ENCODE assay signal across 7 cellular contexts in genomic region chr17:78355045-78355641, GRCh38. TPM values are rescaled to one million over a fixed set of nuclear protein-coding genes. Genes with fewer than 3 reads are reported as not detected.
A peak's percentile ranks its signal among the peaks of the same experiment; 100 is the strongest.
DNase-seq lines count a peak whose midpoint lies in the region; ATAC-seq and TF ChIP-seq lines count a peak whose summit lies in the region.

No MANE protein-coding gene starts in this region.

- H3K9ac ChIP-seq in HCT116 (ENCODE audit: low read length): 0 out of 2 replicates have a peak overlapping the region, but pooled peaks have one; percentile 9

- ATAC-seq in HCT116 (no peak), HG02973 (IDR thresholded peaks at IDR 0.05; ENCODE audit: unreplicated experiment) (no peak)
- ATAC-seq in activated CD8-positive, alpha-beta T cell treated with anti-CD3 and anti-CD28 coated beads for 36 hours: no peak
- no peak for ATAC-seq in stimulated activated naive B cell treated with anti-CD40 and anti-IgM and Interleukin-4, amounts not matched to agents 10 μg/mL and 1 μg/mL and 100 μg/mL, for 72 hours (replicated peaks)

- no peak overlapping the region for H2AFZ ChIP-seq in HCT116 (ENCODE audit: low read depth, low read length, poor library complexity, severe bottlenecking)
- no peak overlapping the region for H2AFZ ChIP-seq in hepatocyte

- H3K4me3 Mint-ChIP-seq in activated CD8-positive, alpha-beta T cell treated with anti-CD3 and anti-CD28 coated beads for 36 hours: peak overlapping the region; percentile 87
- H3K4me3 Mint-ChIP-seq in stimulated activated naive B cell treated with anti-CD40 and anti-IgM and Interleukin-4, amounts not matched to agents 10 μg/mL and 1 μg/mL and 100 μg/mL, for 72 hours: peak overlapping the region; percentile 80 to 88

- no peaks in the 10 kb centered on the region for H3K27me3 ChIP-seq in HCT116 (ENCODE audit: insufficient read depth, low read length)
- H3K27me3 ChIP-seq in hepatocyte: no peaks in the 10 kb centered on the region

- H3K4me1 Mint-ChIP-seq in activated CD8-positive, alpha-beta T cell treated with anti-CD3 and anti-CD28 coated beads for 36 hours (ENCODE audit: low read depth): peaks cover 57% of the 10 kb centered on the region
- H3K4me1 Mint-ChIP-seq in stimulated activated naive B cell treated with anti-CD40 and anti-IgM and Interleukin-4, amounts not matched to agents 10 μg/mL and 1 μg/mL and 100 μg/mL, for 72 hours: peaks cover 48 to 68% of the 10 kb centered on the region in 2 donors

- peaks cover 45 to 86% of the 10 kb centered on the region in 2 experiments for H3K4me1 ChIP-seq in HCT116 (ENCODE audit: control insufficient read depth in 1 of 2, insufficient read depth in 2 of 2, low read length in 2 of 2)
- H3K4me1 ChIP-seq in hepatocyte (ENCODE audit: insufficient read depth): peaks cover 49% of the 10 kb centered on the region

- no peaks in the 10 kb centered on the region for H3K27me3 Mint-ChIP-seq in activated CD8-positive, alpha-beta T cell treated with anti-CD3 and anti-CD28 coated beads for 36 hours
- no peaks in the 10 kb centered on the region for H3K27me3 Mint-ChIP-seq in stimulated activated naive B cell treated with anti-CD40 and anti-IgM and Interleukin-4, amounts not matched to agents 10 μg/mL and 1 μg/mL and 100 μg/mL, for 72 hours

- intact Hi-C loops in HCT116 (cut with micrococcal nuclease): no loop called here
- intact Hi-C loops in activated CD8-positive, alpha-beta T cell treated with anti-CD3 and anti-CD28 coated beads for 36 hours (cut with micrococcal nuclease): no loop called here

- peaks cover 3% of the 10 kb centered on the region; the same call in 1 of the 2 replicates for H4K20me1 ChIP-seq in HCT116 (ENCODE audit: insufficient read depth)
- peaks cover 37% of the 10 kb centered on the region for H4K20me1 ChIP-seq in hepatocyte (ENCODE audit: insufficient read depth, poor library complexity, severe bottlenecking)

- H3K4me3 ChIP-seq in HCT116 (replicated peaks in 1 of 2; ENCODE audit: low read depth in 1 of 2, low read length in 2 of 2): no peak overlapping the region
- no peak overlapping the region for H3K4me3 ChIP-seq in hepatocyte

- no peak for TF ChIP-seq RAD21 in HCT116 (IDR thresholded peaks at IDR 0.05; ENCODE audit: low read depth)

- POLR2A ChIA-PET in HCT116 (lab: Charles Lee): interaction anchor here (1.2 kb wide), 1 partner anchor 27 kb away, joined by 3 read pairs; no protein-coding TSS in a partner anchor
- POLR2A ChIA-PET in activated CD8-positive, alpha-beta T cell treated with anti-CD3 and anti-CD28 coated beads for 36 hours (lab: Charles Lee): interaction anchor here (1.5 to 2.0 kb wide), 4 partner anchors 9 to 29 kb away, joined by 5 to 8 read pairs (median 6); no protein-coding TSS in a partner anchor

- DNase-seq in HCT116 (ENCODE audit: low read depth, low spot score) (no peak), hepatocyte (ENCODE audit: low spot score) (no peak), 8988T (no peak)
- DNase-seq in activated CD8-positive, alpha-beta T cell treated with anti-CD3 and anti-CD28 coated beads for 36 hours: peak; percentile 59
- no peak for DNase-seq in stimulated activated naive B cell treated with anti-CD40 and anti-IgM and Interleukin-4, amounts not matched to agents 10 μg/mL and 1 μg/mL and 100 μg/mL, for 72 hours
- DNase-seq in activated effector memory CD4-positive, alpha-beta T cell treated with anti-CD3 and anti-CD28 coated beads, Interleukin-2, amount 50 U/mL, for 16 hours: no peak

- H3K36me3 ChIP-seq in HCT116 (ENCODE audit: control insufficient read depth in 1 of 2, insufficient read depth in 2 of 2, low read length in 2 of 2): peaks cover 15 to 22% of the 10 kb centered on the region in 2 experiments
- no peaks in the 10 kb centered on the region for H3K36me3 ChIP-seq in hepatocyte (replicated peaks; ENCODE audit: insufficient read depth, low read depth)

- CTCF ChIA-PET in HCT116 (lab: Charles Lee): interaction anchor here (1.0 kb wide), 1 partner anchor 15 kb away, joined by 4 read pairs; no protein-coding TSS in a partner anchor
- CTCF ChIA-PET in activated CD8-positive, alpha-beta T cell treated with anti-CD3 and anti-CD28 coated beads for 36 hours (lab: Charles Lee): interaction anchor here (1.2 kb wide), 1 partner anchor 26 kb away, joined by 3 read pairs; no protein-coding TSS in a partner anchor

- H3K79me2 ChIP-seq in HCT116 (ENCODE audit: insufficient read depth, low read length) (peaks cover 36% of the 10 kb centered on the region), hepatocyte (peaks cover 46% of the 10 kb centered on the region)

- RAD21 ChIA-PET in HCT116 (lab: Charles Lee; ENCODE audit: low non-redundant PET in 1 of 2, low total read pairs in 2 of 2, uncharacterized antibody in 2 of 2, unreplicated experiment in 2 of 2): no interaction called here

- H3K9me3 ChIP-seq in HCT116 (ENCODE audit: control insufficient read depth in 1 of 2, insufficient read depth in 1 of 2, low read depth in 1 of 2, low read length in 2 of 2): no peaks in the 10 kb centered on the region
- no peaks in the 10 kb centered on the region for H3K9me3 ChIP-seq in hepatocyte (ENCODE audit: low read depth)

- H3K4me2 ChIP-seq in HCT116 (ENCODE audit: low read length): no peak overlapping the region
- H3K4me2 ChIP-seq in hepatocyte: peak overlapping the region; percentile 99

- H3K27ac ChIP-seq in HCT116 (ENCODE audit: low read depth, low read length): no peak overlapping the region
- H3K27ac ChIP-seq in hepatocyte: peak overlapping the region; percentile 99

- H3K27ac Mint-ChIP-seq in activated CD8-positive, alpha-beta T cell treated with anti-CD3 and anti-CD28 coated beads for 36 hours: peak overlapping the region; percentile 96
- H3K27ac Mint-ChIP-seq in stimulated activated naive B cell treated with anti-CD40 and anti-IgM and Interleukin-4, amounts not matched to agents 10 μg/mL and 1 μg/mL and 100 μg/mL, for 72 hours: peak overlapping the region; percentile 95

- no TSS peak for BruUV-seq in HCT116 (replicated peaks; lab: Mats Ljungman, UMichigan)

- no peak for TF ChIP-seq CTCF in HCT116 (IDR thresholded peaks at IDR 0.05 in 2 of 3, conservative IDR thresholded peaks at IDR 0.05 in 1 of 3; ENCODE audit: borderline replicate concordance in 1 of 3, insufficient read depth in 1 of 3, low read depth in 2 of 3, low read length in 2 of 3)
- no peak for TF ChIP-seq CTCF in activated CD8-positive, alpha-beta T cell treated with anti-CD3 and anti-CD28 coated beads for 36 hours (IDR thresholded peaks at IDR 0.05)
- no peak for TF ChIP-seq CTCF in hepatocyte (IDR thresholded peaks at IDR 0.05; ENCODE audit: poor library complexity)

- TF ChIP-seq POLR2A in HCT116 (IDR thresholded peaks at IDR 0.05; ENCODE audit: borderline replicate concordance, extremely low read depth, insufficient read depth, insufficient read length): no peak

- WGBS in hepatocyte (ENCODE audit: low lambda C conversion rate, missing lambda C conversion rate): 61% methylated on average over 9 of the region's 9 CpGs

- no peaks in the 10 kb centered on the region for H3K9me2 ChIP-seq in HCT116 (ENCODE audit: insufficient read depth)
- no peaks in the 10 kb centered on the region for H3K9me2 ChIP-seq in hepatocyte (replicated peaks; ENCODE audit: insufficient read depth)

- H3K9me3 Mint-ChIP-seq in activated CD8-positive, alpha-beta T cell treated with anti-CD3 and anti-CD28 coated beads for 36 hours: no peaks in the 10 kb centered on the region
- H3K9me3 Mint-ChIP-seq in stimulated activated naive B cell treated with anti-CD40 and anti-IgM and Interleukin-4, amounts not matched to agents 10 μg/mL and 1 μg/mL and 100 μg/mL, for 72 hours: no peaks in the 10 kb centered on the region

- H3K36me3 Mint-ChIP-seq in activated CD8-positive, alpha-beta T cell treated with anti-CD3 and anti-CD28 coated beads for 36 hours (ENCODE audit: low read depth): peaks cover 29% of the 10 kb centered on the region
- H3K36me3 Mint-ChIP-seq in stimulated activated naive B cell treated with anti-CD40 and anti-IgM and Interleukin-4, amounts not matched to agents 10 μg/mL and 1 μg/mL and 100 μg/mL, for 72 hours: peaks cover 35 to 46% of the 10 kb centered on the region in 2 donors

TF ChIP-seq in HCT116, 20 proteins besides CTCF, POLR2A, EP300 and RAD21:
- TF ChIP-seq EGR1 (IDR thresholded peaks at IDR 0.05; ENCODE audit: low read depth) (no peak), FOSL1 (IDR thresholded peaks at IDR 0.05; ENCODE audit: low read depth) (no peak), ZFX (IDR thresholded peaks at IDR 0.05) (no peak), ZBTB33 (IDR thresholded peaks at IDR 0.05; ENCODE audit: extremely low read depth, insufficient replicate concordance, low read length) (no peak), EZH2 (IDR thresholded peaks at IDR 0.05) (no peak), EZH2phosphoT487 (IDR thresholded peaks at IDR 0.05; ENCODE audit: borderline replicate concordance) (no peak), CBX3 (IDR thresholded peaks at IDR 0.05; ENCODE audit: low read depth) (no peak), TCF7L2 (IDR thresholded peaks at IDR 0.05; ENCODE audit: borderline replicate concordance, extremely low read depth, insufficient read depth, insufficient read length) (no peak)
TF ChIP-seq in HCT116: peak in this region for 0.

RNA-seq across cellular contexts. Expression of gene SOCS3, which starts 4.7 kb away (rescaled TPM):
- total RNA-seq in HCT116 (2021; ENCODE audit: unreplicated experiment): 26.7 TPM
- 23.7 and 28.3 TPM in 2 replicates for polyA plus RNA-seq in HCT116 (2012)
- 10 to 100 TPM; 48.6 to 49.1 TPM for total RNA-seq in activated CD8-positive, alpha-beta T cell treated with anti-CD3 and anti-CD28 coated beads for 36 hours
- total RNA-seq in hepatocyte: 130 and 172 TPM in 2 replicates
- polyA plus RNA-seq in hepatocyte: 181 and 246 TPM in 2 replicates

RNA-seq across cellular contexts. Expression of gene PGS1, which starts 23.3 kb away (rescaled TPM):
- total RNA-seq in HCT116 (2021; ENCODE audit: unreplicated experiment) (44.4 TPM), hepatocyte (30.4 and 36.0 TPM in 2 replicates)
- 27.4 and 29.1 TPM in 2 replicates for polyA plus RNA-seq in HCT116 (2012)
- 10 to 100 TPM; 42.1 to 43.3 TPM for total RNA-seq in activated CD8-positive, alpha-beta T cell treated with anti-CD3 and anti-CD28 coated beads for 36 hours
- polyA plus RNA-seq in hepatocyte: 42.5 and 52.2 TPM in 2 replicates
